In genomic region chr5:175542232-175542965, GRCh38 we compare ENCODE assay signal across 15 cellular contexts.
DNase-seq lines count a peak whose midpoint lies in the region; ATAC-seq, FAIRE-seq and TF ChIP-seq lines count a peak whose summit lies in the region.
"Had no signal": no experiment of that assay in that cellular context is flagged by ENCODE, and none has a peak within 500 bp of the region (broad histone marks: within the 10 kb centered on the region; RNA-seq: fewer than 3 reads in every experiment).

No MANE protein-coding gene starts in this region.

- no peaks in the 10 kb centered on the region for H3K27me3 ChIP-seq in right lobe of liver
- H3K27me3 ChIP-seq: SJSA1, vagina had no signal

- DNase-seq in activated CD4-positive, alpha-beta T cell treated with anti-CD3 and anti-CD28 coated beads for 48 hours, result peak; percentile 62
- DNase-seq in activated CD4-positive, alpha-beta T cell treated with anti-CD3 and anti-CD28 coated beads for 1 hour, result no peak
- DNase-seq in HT1080 (ENCODE audit: low read depth) (peak; percentile 39), right lobe of liver (no peak), kidney glomerular epithelial cell (lab: John Stamatoyannopoulos, UW) (no peak), GM12892 (ENCODE audit: insufficient read length) (no peak), immature natural killer cell (no peak)
- DNase-seq: KG1, kidney, NCI-H446 had no signal

- intact Hi-C loops in right lobe of liver (cut with DNase I), result loop anchor here in 1 of 2 donors (10.0 kb wide), 1 partner anchor 172 kb away; no protein-coding TSS in a partner anchor

- H3K36me3 ChIP-seq in right lobe of liver, result no peaks in the 10 kb centered on the region
- H3K36me3 ChIP-seq: gastroesophageal sphincter, SJSA1, vagina had no signal

- no peak overlapping the region for H3K4me3 ChIP-seq in right lobe of liver
- H3K4me3 ChIP-seq: gastroesophageal sphincter, SJSA1, vagina had no signal

- 36% methylated on average over 3 of the region's 5 CpGs for WGBS in right lobe of liver (ENCODE audit: insufficient coverage, low coverage, low lambda C conversion rate, missing lambda C conversion rate)

- H3K4me1 ChIP-seq in right lobe of liver, result no peaks in the 10 kb centered on the region
- H3K4me1 ChIP-seq: gastroesophageal sphincter, SJSA1, vagina had no signal

- H3K27ac Mint-ChIP-seq in T-helper 1 cell treated with Interleukin-12 subunit alpha and Interleukin-12 subunit beta and Interleukin-4 antibody, amounts not matched to agents 30 μg/mL and 1 μg/mL, for 36 hours, result peak overlapping the region; percentile 51
- H3K27ac Mint-ChIP-seq in immature natural killer cell, result no peak overlapping the region

- no peak for TF ChIP-seq POLR2A in right lobe of liver (IDR thresholded peaks at IDR 0.05)
- no peak for TF ChIP-seq POLR2A in GM12892 (IDR thresholded peaks at IDR 0.05; ENCODE audit: low read depth, low read length)

- H3K4me3 Mint-ChIP-seq in T-helper 1 cell treated with Interleukin-12 subunit alpha and Interleukin-12 subunit beta and Interleukin-4 antibody, amounts not matched to agents 30 μg/mL and 1 μg/mL, for 36 hours, result no peak overlapping the region
- no peak overlapping the region for H3K4me3 Mint-ChIP-seq in immature natural killer cell

- peaks cover 3% of the 10 kb centered on the region for H3K27me3 Mint-ChIP-seq in T-helper 1 cell treated with Interleukin-12 subunit alpha and Interleukin-12 subunit beta and Interleukin-4 antibody, amounts not matched to agents 30 μg/mL and 1 μg/mL, for 36 hours (ENCODE audit: low read depth)
- H3K27me3 Mint-ChIP-seq in immature natural killer cell (ENCODE audit: low read depth in 3 of 3), result peaks cover 8 to 11% (median 9%) of the 10 kb centered on the region in 3 donors

- H3K9me3 ChIP-seq in right lobe of liver, result no peaks in the 10 kb centered on the region
- H3K9me3 ChIP-seq: gastroesophageal sphincter, SJSA1, vagina had no signal

- peaks cover 33% of the 10 kb centered on the region for H3K4me1 Mint-ChIP-seq in T-helper 1 cell treated with Interleukin-12 subunit alpha and Interleukin-12 subunit beta and Interleukin-4 antibody, amounts not matched to agents 30 μg/mL and 1 μg/mL, for 36 hours (ENCODE audit: low read depth)
- no peaks in the 10 kb centered on the region for H3K4me1 Mint-ChIP-seq in immature natural killer cell

- FAIRE-seq in GM12892 (lab: Jason Lieb, UNC), result no peak
- FAIRE-seq: astrocyte, kidney had no signal

- ATAC-seq in right lobe of liver, result peak in 3 of 4 donors; percentile 33 to 52 (median 39)
- ATAC-seq: gastroesophageal sphincter had no signal

- no peaks in the 10 kb centered on the region for H3K9me3 Mint-ChIP-seq in T-helper 1 cell treated with Interleukin-12 subunit alpha and Interleukin-12 subunit beta and Interleukin-4 antibody, amounts not matched to agents 30 μg/mL and 1 μg/mL, for 36 hours
- H3K9me3 Mint-ChIP-seq in immature natural killer cell, result no peaks in the 10 kb centered on the region

- no peak for TF ChIP-seq CTCF in right lobe of liver (IDR thresholded peaks at IDR 0.05)

- no peaks in the 10 kb centered on the region for H3K36me3 Mint-ChIP-seq in T-helper 1 cell treated with Interleukin-12 subunit alpha and Interleukin-12 subunit beta and Interleukin-4 antibody, amounts not matched to agents 30 μg/mL and 1 μg/mL, for 36 hours (ENCODE audit: low read depth)
- H3K36me3 Mint-ChIP-seq in immature natural killer cell, result no peaks in the 10 kb centered on the region

- no peak overlapping the region for H3K27ac ChIP-seq in right lobe of liver
- H3K27ac ChIP-seq: gastroesophageal sphincter, SJSA1, vagina had no signal

Comparison
In these comparisons a context has a peak if more than half of its experiments do, and no peak if none do; other contexts are left out.
1. DNase-seq: peak in activated CD4-positive, alpha-beta T cell treated with anti-CD3 and anti-CD28 coated beads for 48 hours (single experiment) and HT1080 (single experiment); none in activated CD4-positive, alpha-beta T cell treated with anti-CD3 and anti-CD28 coated beads for 1 hour (single experiment), right lobe of liver (0 of 3), kidney glomerular epithelial cell (single experiment), GM12892 (single experiment) and immature natural killer cell (0 of 3).